ENCODE assay signal across 18 cellular contexts in the genomic region with DNA sequence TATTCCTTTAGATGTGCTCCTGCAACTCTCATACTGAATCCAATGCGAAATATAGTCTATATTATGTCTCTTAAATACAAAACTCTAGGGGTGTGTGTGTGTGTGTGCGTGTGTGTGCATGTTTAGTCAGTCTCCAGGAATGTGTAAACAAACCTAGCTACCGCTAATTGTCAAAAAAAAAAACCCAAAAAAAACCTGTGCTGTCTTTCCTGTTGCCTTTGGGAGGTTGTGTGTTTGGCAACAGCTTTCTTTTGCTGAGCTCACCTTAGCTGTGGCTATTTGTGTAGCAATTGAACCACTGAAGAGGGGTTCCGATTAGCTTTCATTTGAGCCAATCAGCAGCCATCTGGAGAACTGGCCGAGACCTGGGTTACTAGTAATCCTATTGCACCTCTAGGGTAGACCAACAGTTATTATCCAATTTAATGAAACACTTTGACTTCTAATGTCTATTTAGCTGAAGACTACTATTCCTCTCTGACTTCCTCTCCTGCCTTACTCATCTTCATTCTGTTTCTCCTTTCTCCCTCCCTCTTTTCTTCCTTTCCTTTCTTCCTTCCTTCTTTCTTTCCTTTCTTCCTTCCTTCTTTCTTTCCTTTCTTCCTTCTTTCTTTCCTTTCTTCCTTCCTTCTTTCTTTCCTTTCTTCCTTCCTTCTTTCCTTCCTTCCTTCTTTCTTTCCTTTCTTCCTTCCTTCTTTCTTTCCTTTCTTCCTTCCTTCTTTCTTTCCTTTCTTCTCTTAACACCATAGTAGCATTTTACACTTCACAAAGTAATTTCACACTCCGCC.
DNase-seq lines count a peak whose midpoint lies in the region; ATAC-seq and TF ChIP-seq lines count a peak whose summit lies in the region.
"Had no signal": no experiment of that assay in that cellular context is flagged by ENCODE, and none has a peak within 500 bp of the region (broad histone marks: within the 10 kb centered on the region; RNA-seq: fewer than 3 reads in every experiment).

No MANE protein-coding gene starts in this region.

- no peaks in the 10 kb centered on the region for H3K9me3 Mint-ChIP-seq in H9
- H3K9me3 Mint-ChIP-seq: nephron had no signal

- no peaks in the 10 kb centered on the region for H3K36me3 Mint-ChIP-seq in H9 (ENCODE audit: insufficient read depth in 1 of 3, low read depth in 3 of 3)

- H3K9ac ChIP-seq in H9 (ENCODE audit: extremely low read depth, insufficient read length, low read length), result no peak overlapping the region
- H3K9ac ChIP-seq in fibroblast of lung (ENCODE audit: insufficient read depth, low read length), result no peak overlapping the region

- DNase-seq in H9 (no peak), RPMI7951 (ENCODE audit: low read depth) (peak; percentile 59), fibroblast of lung (ENCODE audit: low read depth in 2 of 2) (peak; percentile 59 to 64), renal cortical epithelial cell (ENCODE audit: low read depth) (peak; percentile 73), NCI-H2227 (lab: John Stamatoyannopoulos, UW; ENCODE audit: unreplicated experiment) (no peak)
- no peak for DNase-seq in effector memory CD4-positive, alpha-beta T cell
- DNase-seq: activated CD4-positive, alpha-beta T cell treated with anti-CD3 and anti-CD28 coated beads, Interleukin-2, amount 50 U/mL, for 48 hours; activated T-cell treated with anti-CD3 and anti-CD28 coated beads, Interleukin-2, amount 50 U/mL, for 72 hours; left ventricle myocardium inferior; NCI-H1436; NCI-H774; SHP77; stimulated activated CD4-positive, alpha-beta T cell treated with anti-CD3 and anti-CD28 coated beads, Interleukin-2, amount 100 ng/mL, for 24 hours; T-helper 9 cell had no signal

- H3K79me2 ChIP-seq in H9 (ENCODE audit: insufficient read depth, low read length), result no peaks in the 10 kb centered on the region
- no peaks in the 10 kb centered on the region for H3K79me2 ChIP-seq in fibroblast of lung (ENCODE audit: control insufficient read depth, insufficient read depth, low read length)

- H3K4me1 Mint-ChIP-seq in H9, result peaks cover 33 to 36% of the 10 kb centered on the region in 2 experiments
- H3K4me1 Mint-ChIP-seq: nephron had no signal

- H3K4me1 ChIP-seq in H9 (ENCODE audit: insufficient read depth, low read length) (no peaks in the 10 kb centered on the region), fibroblast of lung (ENCODE audit: control insufficient read depth, extremely low read depth, insufficient read depth, low read length) (no peaks in the 10 kb centered on the region)
- no peaks in the 10 kb centered on the region for H3K4me1 ChIP-seq in effector memory CD4-positive, alpha-beta T cell (ENCODE audit: control insufficient read depth, insufficient read depth, low read length, poor library complexity, severe bottlenecking)
- H3K4me1 ChIP-seq: left ventricle myocardium inferior, right atrium auricular region had no signal

- H3K27me3 ChIP-seq in H9 (ENCODE audit: insufficient read depth, low read length) (no peaks in the 10 kb centered on the region), fibroblast of lung (ENCODE audit: control insufficient read depth, insufficient read depth, low read length) (no peaks in the 10 kb centered on the region)
- no peaks in the 10 kb centered on the region for H3K27me3 ChIP-seq in effector memory CD4-positive, alpha-beta T cell (replicated peaks; ENCODE audit: control insufficient read depth, insufficient read depth, low read length, poor library complexity, severe bottlenecking)
- H3K27me3 ChIP-seq: right atrium auricular region had no signal

- no peak overlapping the region for H4K8ac ChIP-seq in H9 (replicated peaks; ENCODE audit: insufficient read length, low read depth, low read length)

- H3K27ac Mint-ChIP-seq in H9, result no peak overlapping the region
- H3K27ac Mint-ChIP-seq: activated T-cell treated with anti-CD3 and anti-CD28 coated beads, Interleukin-2, amount 50 U/mL, for 72 hours; nephron had no signal

- no peak for ATAC-seq in HG03521 (IDR thresholded peaks at IDR 0.05; ENCODE audit: unreplicated experiment)
- ATAC-seq: activated T-cell treated with anti-CD3 and anti-CD28 coated beads, Interleukin-2, amount 50 U/mL, for 72 hours had no signal

- H3K9me3 ChIP-seq in H9 (ENCODE audit: control insufficient read depth, low read depth, low read length), result no peaks in the 10 kb centered on the region
- H3K9me3 ChIP-seq in fibroblast of lung (ENCODE audit: control insufficient read depth, insufficient read depth, low read depth, low read length), result no peaks in the 10 kb centered on the region
- no peaks in the 10 kb centered on the region for H3K9me3 ChIP-seq in effector memory CD4-positive, alpha-beta T cell (ENCODE audit: control insufficient read depth, low read length)
- H3K9me3 ChIP-seq: left ventricle myocardium inferior, right atrium auricular region had no signal

- peak overlapping the region; percentile 68; the same call in 1 of the 2 replicates for H2BK15ac ChIP-seq in H9 (ENCODE audit: low read depth, low read length)

- H4K5ac ChIP-seq in H9 (ENCODE audit: insufficient read length, low read depth, low read length), result no peak overlapping the region

- WGBS in H9 (ENCODE audit: extremely low coverage, insufficient read length, low lambda C conversion rate), result no CpG with 5 or more reads among the region's 6 CpGs

- TF ChIP-seq CTCF in H9 (conservative IDR thresholded peaks at IDR 0.05) (no peak), fibroblast of lung (conservative IDR thresholded peaks at IDR 0.05 in 1 of 2, IDR thresholded peaks at IDR 0.05 in 1 of 2; ENCODE audit: low read depth in 1 of 2, low read length in 2 of 2) (no peak)

- no peak overlapping the region for H2BK120ac ChIP-seq in H9 (ENCODE audit: low read depth, low read length, poor library complexity, severe bottlenecking)

- no peaks in the 10 kb centered on the region for H3K79me1 ChIP-seq in H9 (ENCODE audit: insufficient read depth, low read depth, low read length, poor library complexity, severe bottlenecking)

- no peak overlapping the region for H3K4me3 ChIP-seq in fibroblast of lung (replicated peaks in 1 of 4; ENCODE audit: control extremely low read depth in 1 of 4, insufficient read depth in 1 of 4, low read depth in 3 of 4, low read length in 4 of 4)
- H3K4me3 ChIP-seq in effector memory CD4-positive, alpha-beta T cell (ENCODE audit: insufficient read depth, low read depth, low read length, poor library complexity, severe bottlenecking), result no peak overlapping the region
- H3K4me3 ChIP-seq: left ventricle myocardium inferior, right atrium auricular region had no signal

- H4K91ac ChIP-seq in H9 (ENCODE audit: insufficient read length, low read depth, low read length), result no peak overlapping the region

- no peak overlapping the region for H3K56ac ChIP-seq in H9 (ENCODE audit: insufficient read length, low read depth, low read length)

- H4K20me1 ChIP-seq in H9 (ENCODE audit: control insufficient read depth, insufficient read depth, insufficient read length), result no peaks in the 10 kb centered on the region
- no peaks in the 10 kb centered on the region for H4K20me1 ChIP-seq in fibroblast of lung (ENCODE audit: control insufficient read depth, extremely low read depth, insufficient read depth, low read length)

- H3K36me3 ChIP-seq in fibroblast of lung (ENCODE audit: control insufficient read depth, insufficient read depth, low read length), result no peaks in the 10 kb centered on the region
- H3K36me3 ChIP-seq in effector memory CD4-positive, alpha-beta T cell (ENCODE audit: control insufficient read depth, insufficient read depth, low read length), result no peaks in the 10 kb centered on the region
- H3K36me3 ChIP-seq: left ventricle myocardium inferior, right atrium auricular region had no signal

- H3K23ac ChIP-seq in H9 (ENCODE audit: insufficient read length, low read depth, low read length), result no peak overlapping the region

- no peak overlapping the region for H3K14ac ChIP-seq in H9 (ENCODE audit: insufficient read depth, low read length)

- H3K23me2 ChIP-seq in H9 (ENCODE audit: insufficient read length, low read depth, low read length, poor library complexity, severe bottlenecking), result no peaks in the 10 kb centered on the region

- no peak overlapping the region for H2BK12ac ChIP-seq in H9 (ENCODE audit: insufficient read length, low read depth, low read length)

- no peak overlapping the region for H3T11ph ChIP-seq in H9 (ENCODE audit: low read length)

- H3K4ac ChIP-seq in H9 (ENCODE audit: low read depth, low read length), result no peak overlapping the region

- H3K27me3 Mint-ChIP-seq in H9 (ENCODE audit: low read depth), result peaks cover 8% of the 10 kb centered on the region

- H2AFZ ChIP-seq in H9 (ENCODE audit: low read length) (no peak overlapping the region), fibroblast of lung (ENCODE audit: low read length) (no peak overlapping the region)

- no peak overlapping the region for H3K4me3 Mint-ChIP-seq in H9
- H3K4me3 Mint-ChIP-seq: activated T-cell treated with anti-CD3 and anti-CD28 coated beads, Interleukin-2, amount 50 U/mL, for 72 hours; nephron had no signal

- no peak overlapping the region for H2AK5ac ChIP-seq in H9 (ENCODE audit: insufficient read length, low read length)

- H3K27ac ChIP-seq in H9 (ENCODE audit: insufficient read length, low read depth, low read length) (no peak overlapping the region), fibroblast of lung (ENCODE audit: insufficient read depth, low read length) (no peak overlapping the region)
- no peak overlapping the region for H3K27ac ChIP-seq in effector memory CD4-positive, alpha-beta T cell (ENCODE audit: insufficient read depth, low read length, poor library complexity, severe bottlenecking)
- H3K27ac ChIP-seq: C4-2B, left ventricle myocardium inferior, right atrium auricular region had no signal

- no peak overlapping the region for H2BK5ac ChIP-seq in H9 (ENCODE audit: insufficient read length, low read length)

- no peak overlapping the region for H3K18ac ChIP-seq in H9 (ENCODE audit: insufficient read length, low read depth, low read length)

- H2BK20ac ChIP-seq in H9 (ENCODE audit: low read depth, low read length, poor library complexity, severe bottlenecking), result no peak overlapping the region

- H3K4me2 ChIP-seq in H9 (ENCODE audit: insufficient read depth, insufficient read length, low read length) (no peak overlapping the region), fibroblast of lung (ENCODE audit: extremely low read depth, insufficient read depth, low read length) (no peak overlapping the region)

Comparison
In these comparisons a context has a peak if more than half of its experiments do, and no peak if none do; other contexts are left out.
1. DNase-seq: peak in RPMI7951 (single experiment), fibroblast of lung (2 of 2) and renal cortical epithelial cell (single experiment); none in H9 (single experiment), effector memory CD4-positive, alpha-beta T cell (0 of 3) and NCI-H2227 (single experiment).